Comparison of ENCODE assay signal across 9 cellular contexts in the genomic region with DNA sequence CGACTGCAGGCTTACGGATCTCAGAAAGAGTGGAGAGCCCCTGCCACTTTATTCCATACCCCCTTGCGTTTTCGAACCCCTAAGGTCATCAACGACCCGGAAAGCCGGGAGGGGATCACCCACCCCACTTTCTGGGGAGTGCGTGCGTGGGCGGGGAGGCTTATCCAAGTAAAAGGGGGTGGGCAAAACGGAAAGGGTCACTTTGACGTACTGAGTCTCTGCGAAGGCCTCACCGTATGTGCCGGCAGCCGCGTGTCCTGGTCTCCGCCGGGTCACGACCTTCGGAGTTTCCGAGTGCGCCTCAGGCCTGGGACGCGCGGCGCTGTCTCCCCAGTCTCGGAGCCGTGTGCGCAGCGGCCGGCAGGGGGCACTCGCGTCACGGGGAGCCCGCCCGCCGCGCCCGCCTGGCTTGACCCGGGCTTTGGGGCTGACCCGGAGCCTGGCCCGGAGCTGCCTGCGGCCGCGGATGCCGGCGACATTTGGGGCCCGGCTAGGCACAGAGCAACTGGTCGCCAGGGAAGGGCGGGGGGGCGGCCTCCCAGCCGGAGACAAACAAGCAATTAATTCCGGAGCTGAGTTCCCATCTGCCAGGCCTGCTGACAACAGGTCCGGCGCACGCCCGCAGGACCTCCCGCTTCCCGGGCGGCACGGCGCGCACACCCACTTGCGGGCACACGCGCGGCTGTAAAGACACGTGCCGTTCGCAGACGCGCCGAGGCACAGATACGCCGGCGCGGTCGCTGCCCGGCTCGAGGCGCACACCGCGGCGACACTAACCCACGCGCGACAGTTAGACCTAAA. TPM values are rescaled to one million over a fixed set of nuclear protein-coding genes. Genes with fewer than 3 reads are reported as not detected.
A peak's percentile ranks its signal among the peaks of the same experiment; 100 is the strongest.
DNase-seq lines count a peak whose midpoint lies in the region; ATAC-seq, FAIRE-seq and TF ChIP-seq lines count a peak whose summit lies in the region.
"Had no signal": no experiment of that assay in that cellular context is flagged by ENCODE, and none has a peak within 500 bp of the region (broad histone marks: within the 10 kb centered on the region; RNA-seq: fewer than 3 reads in every experiment).

No MANE protein-coding gene starts in this region.

- H3K4me3 ChIP-seq in endothelial cell of umbilical vein (replicated peaks in 1 of 3; ENCODE audit: insufficient read depth in 1 of 3, low read depth in 1 of 3, low read length in 3 of 3) (peak overlapping the region; percentile 48 to 87 (median 61)), mucosa of descending colon (no peak overlapping the region)

- dilution Hi-C loops in endothelial cell of umbilical vein (cut with MboI; ENCODE audit: extremely low pct_ligation_motif_present, low sequenced_read_pairs) = no loop called here

- peak; percentile 70 for FAIRE-seq in endothelial cell of umbilical vein (lab: Jason Lieb, UNC)
- FAIRE-seq: G401.6 had no signal

- H4K20me1 ChIP-seq in endothelial cell of umbilical vein (replicated peaks; ENCODE audit: control insufficient read depth, extremely low read depth, insufficient read depth, low read length) = no peaks in the 10 kb centered on the region

- DNase-seq in NCI-H2196 (lab: John Stamatoyannopoulos, UW; ENCODE audit: unreplicated experiment) = peak; percentile 56
- DNase-seq in NCI-H2196 treated with DMSO at 0.1 percent for 48 hours (lab: John Stamatoyannopoulos, UW; ENCODE audit: unreplicated experiment) = no peak
- peak; percentile 82 to 92 for DNase-seq in NCI-H524 (lab: John Stamatoyannopoulos, UW)
- peak; percentile 10 for DNase-seq in activated CD8-positive, alpha-beta memory T cell treated with anti-CD3 and anti-CD28 coated beads, Interleukin-2, amount 50 U/mL, for 24 hours (ENCODE audit: extremely low read depth)
- peak; percentile 51 for DNase-seq in endothelial cell of umbilical vein (ENCODE audit: low read depth, low spot score)
- peak; percentile 64 to 81 (median 76) for DNase-seq in mucosa of descending colon
- peak; percentile 14 to 50 for DNase-seq in stimulated activated CD8-positive, alpha-beta memory T cell treated with anti-CD3 and anti-CD28 coated beads, Interleukin-7, amount 100 ng/mL, for 1 hour (ENCODE audit: low read depth in 2 of 2)

- no peak for TF ChIP-seq POLR2A in endothelial cell of umbilical vein (IDR thresholded peaks at IDR 0.05; ENCODE audit: low read depth, low read length)

- CTCF ChIA-PET in endothelial cell of umbilical vein (lab: Charles Lee) = interaction anchor here (0.6 to 1.9 kb wide), 38 partner anchors 9 to 504 kb away, joined by 3 to 132 read pairs (median 4); a partner anchor contains a TSS

- peaks cover 21% of the 10 kb centered on the region for H3K4me1 ChIP-seq in endothelial cell of umbilical vein (ENCODE audit: control insufficient read depth, extremely low read depth, insufficient read depth, low read length)
- peaks cover 47% of the 10 kb centered on the region for H3K4me1 ChIP-seq in mucosa of descending colon (ENCODE audit: low read depth)

- H2AFZ ChIP-seq in endothelial cell of umbilical vein (ENCODE audit: low read depth, low read length) = peak overlapping the region; percentile 91

- no peaks in the 10 kb centered on the region for H3K9me3 ChIP-seq in endothelial cell of umbilical vein (replicated peaks; ENCODE audit: control insufficient read depth, insufficient read depth, low read length)
- no peaks in the 10 kb centered on the region for H3K9me3 ChIP-seq in mucosa of descending colon

- peaks cover 21 to 23% of the 10 kb centered on the region in 2 experiments for H3K27me3 ChIP-seq in endothelial cell of umbilical vein (ENCODE audit: control insufficient read depth in 2 of 2, insufficient read depth in 2 of 2, low read length in 2 of 2)

- H3K79me2 ChIP-seq in endothelial cell of umbilical vein (ENCODE audit: control insufficient read depth, insufficient read depth, low read length) = peaks cover 3% of the 10 kb centered on the region

- H3K9me1 ChIP-seq in endothelial cell of umbilical vein (replicated peaks; ENCODE audit: control insufficient read depth, extremely low read depth, insufficient read depth, low read length) = no peaks in the 10 kb centered on the region

- no TSS peak for BruUV-seq in endothelial cell of umbilical vein (replicated peaks; lab: Mats Ljungman, UMichigan)

- no peaks in the 10 kb centered on the region for H3K36me3 ChIP-seq in endothelial cell of umbilical vein (ENCODE audit: control insufficient read depth in 2 of 2, extremely low read depth in 1 of 2, insufficient read depth in 2 of 2, low read length in 2 of 2)
- H3K36me3 ChIP-seq in mucosa of descending colon (ENCODE audit: low read depth) = no peaks in the 10 kb centered on the region

- H3K4me2 ChIP-seq in endothelial cell of umbilical vein (ENCODE audit: insufficient read depth, low read length) = peak overlapping the region; percentile 61

- no peak overlapping the region for H3K27ac ChIP-seq in endothelial cell of umbilical vein (ENCODE audit: insufficient read depth, low read depth, low read length)

- ATAC-seq in mucosa of descending colon (peak; percentile 86), GM21576 (IDR thresholded peaks at IDR 0.05; ENCODE audit: unreplicated experiment) (no peak)

- H3K9ac ChIP-seq in endothelial cell of umbilical vein (replicated peaks; ENCODE audit: extremely low read depth, insufficient read depth, low read length) = no peak overlapping the region

- TF ChIP-seq CTCF in endothelial cell of umbilical vein (IDR thresholded peaks at IDR 0.05; ENCODE audit: extremely low read depth in 1 of 2, insufficient read depth in 1 of 2, low read depth in 1 of 2, low read length in 2 of 2) (peak; percentile 79 to 84), mucosa of descending colon (IDR thresholded peaks at IDR 0.05) (peak; percentile 82)

- POLR2A ChIA-PET in endothelial cell of umbilical vein (lab: Charles Lee) = no interaction called here

- intact Hi-C loops in endothelial cell of umbilical vein (cut with micrococcal nuclease) = loop anchor here (1.0 to 2.0 kb wide), 7 partner anchors 43 to 503 kb away; no protein-coding TSS in a partner anchor
- intact Hi-C loops in mucosa of descending colon (cut with DNase I, micrococcal nuclease) = loop anchor here (5.0 to 10.0 kb wide), 3 partner anchors 425 to 507 kb away; no protein-coding TSS in a partner anchor

TF ChIP-seq in endothelial cell of umbilical vein, 7 proteins besides CTCF, POLR2A, EP300 and RAD21:
- TF ChIP-seq MYC (IDR thresholded peaks at IDR 0.05; ENCODE audit: low read depth, low read length) = no peak
- TF ChIP-seq, protein P1, sequence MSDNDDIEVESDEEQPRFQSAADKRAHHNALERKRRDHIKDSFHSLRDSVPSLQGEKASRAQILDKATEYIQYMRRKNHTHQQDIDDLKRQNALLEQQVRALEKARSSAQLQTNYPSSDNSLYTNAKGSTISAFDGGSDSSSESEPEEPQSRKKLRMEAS (IDR thresholded peaks at IDR 0.05; ENCODE audit: insufficient read depth, insufficient read length) = no peak

RNA-seq across cellular contexts. Expression of a gene that starts 0.9 kb away (rescaled TPM):
- 9.5 and 10.7 TPM in 2 replicates for total RNA-seq in endothelial cell of umbilical vein
- 3.6 and 5.1 TPM in 2 replicates for polyA plus RNA-seq in endothelial cell of umbilical vein
- polyA plus RNA-seq in endothelial cell of umbilical vein (2011; cell fraction: cytosol; rRNA removed) = 1.5 and 2.5 TPM in 2 replicates
- 3.8 and 4.6 TPM in 2 replicates for polyA plus RNA-seq in endothelial cell of umbilical vein (2011; cell fraction: nucleus; rRNA removed)
- polyA plus RNA-seq in endothelial cell of umbilical vein (2012) = 2.0 and 4.1 TPM in 2 replicates
- polyA minus RNA-seq in endothelial cell of umbilical vein = 2.5 and 3.6 TPM in 2 replicates
- polyA minus RNA-seq in endothelial cell of umbilical vein (2011; cell fraction: cytosol; rRNA and poly(A)+ RNA removed) = 23.8 TPM
- 1.8 and 3.9 TPM in 2 replicates for polyA minus RNA-seq in endothelial cell of umbilical vein (2011; cell fraction: nucleus; rRNA and poly(A)+ RNA removed)
- total RNA-seq in mucosa of descending colon = 1 to 10 TPM; 3.8 to 7.7 (median 6.5) TPM

RNA-seq across cellular contexts. Expression of a gene that starts 52.0 kb away (rescaled TPM):
- total RNA-seq in endothelial cell of umbilical vein (not detected in 2 replicates), mucosa of descending colon (10 to 100 TPM in 2 of 3 donors, 1 to 10 TPM in 1; 2.1 to 15.0 (median 14.2) TPM)
- 0.05 TPM in 1 of 2 replicates, not detected in the other for polyA plus RNA-seq in endothelial cell of umbilical vein
- polyA plus RNA-seq in endothelial cell of umbilical vein (2011; cell fraction: cytosol; rRNA removed) = not detected in 2 replicates
- polyA plus RNA-seq in endothelial cell of umbilical vein (2011; cell fraction: nucleus; rRNA removed) = 0.04 and 0.13 TPM in 2 replicates
- polyA plus RNA-seq in endothelial cell of umbilical vein (2012) = not detected in 2 replicates
- not detected in 2 replicates for polyA minus RNA-seq in endothelial cell of umbilical vein
- polyA minus RNA-seq in endothelial cell of umbilical vein (2011; cell fraction: cytosol; rRNA and poly(A)+ RNA removed) = not detected
- not detected in 2 replicates for polyA minus RNA-seq in endothelial cell of umbilical vein (2011; cell fraction: nucleus; rRNA and poly(A)+ RNA removed)
